Comparison of ENCODE assay signal across 9 cellular contexts in genomic region chr14:105486333-105486973, GRCh38. TPM values are rescaled to one million over a fixed set of nuclear protein-coding genes. Genes with fewer than 3 reads are reported as not detected.
DNase-seq lines count a peak whose midpoint lies in the region; ATAC-seq and TF ChIP-seq lines count a peak whose summit lies in the region.
"Had no signal": no experiment of that assay in that cellular context is flagged by ENCODE, and none has a peak within 500 bp of the region (broad histone marks: within the 10 kb centered on the region; RNA-seq: fewer than 3 reads in every experiment).

A gene with protein sequence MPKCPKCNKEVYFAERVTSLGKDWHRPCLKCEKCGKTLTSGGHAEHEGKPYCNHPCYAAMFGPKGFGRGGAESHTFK (plus strand): TSS chr14:105486886. CDS start chr14:105487260, 374 bp downstream.

- H3K4me3 ChIP-seq in dorsolateral prefrontal cortex, result peak within 1 kb of the TSS in 49 of 59 donors; percentile 7 to 81 (median 32)
- peak within 1 kb of the TSS; percentile 76 for H3K4me3 ChIP-seq in mucosa of rectum (ENCODE audit: low read length in 2 of 2)

- peak within 1 kb of the TSS; percentile 79 to 91 for H3K9ac ChIP-seq in mucosa of rectum (ENCODE audit: low read depth in 1 of 2, low read length in 2 of 2)

- no peak for TF ChIP-seq CTCF in dorsolateral prefrontal cortex (IDR thresholded peaks at IDR 0.05 in 54 of 56, conservative IDR thresholded peaks at IDR 0.05 in 2 of 56; ENCODE audit: low read depth in 1 of 56, partially characterized antibody in 56 of 56)

- no peaks in the 10 kb centered on the region for H3K9me3 ChIP-seq in mucosa of rectum (ENCODE audit: control insufficient read depth in 2 of 2, low read length in 2 of 2)

- no peaks in the 10 kb centered on the region for H3K27me3 Mint-ChIP-seq in activated T-cell treated with anti-CD3 and anti-CD28 coated beads, Interleukin-2, amount 50 U/mL, for 4 hours (ENCODE audit: low read depth)

- H3K27ac ChIP-seq in dorsolateral prefrontal cortex, result peak within 1 kb of the TSS in 16 of 59 donors; percentile 6 to 67 (median 40)
- peak within 1 kb of the TSS; percentile 93 to 94 for H3K27ac ChIP-seq in mucosa of rectum (ENCODE audit: low read depth in 2 of 2, low read length in 2 of 2)

- intact Hi-C loops in dorsolateral prefrontal cortex (cut with DNase I) (no loop called here), posterior cingulate gyrus (cut with DNase I) (no loop called here)

- H3K4me3 Mint-ChIP-seq in activated T-cell treated with anti-CD3 and anti-CD28 coated beads, Interleukin-2, amount 50 U/mL, for 4 hours, result peak within 1 kb of the TSS; percentile 80

- peaks cover 55% of the 10 kb centered on the region for H3K4me1 Mint-ChIP-seq in activated T-cell treated with anti-CD3 and anti-CD28 coated beads, Interleukin-2, amount 50 U/mL, for 4 hours (ENCODE audit: low read depth)

- no peak for ATAC-seq in activated T-cell treated with anti-CD3 and anti-CD28 coated beads, Interleukin-2, amount 50 U/mL, for 4 hours

- H3K27me3 ChIP-seq in dorsolateral prefrontal cortex (peaks cover 0 to 34% (median 18%) of the 10 kb centered on the region in 45 donors), mucosa of rectum (ENCODE audit: control insufficient read depth in 2 of 2, insufficient read depth in 2 of 2, low read length in 2 of 2) (no peaks in the 10 kb centered on the region)

- H3K36me3 Mint-ChIP-seq in activated T-cell treated with anti-CD3 and anti-CD28 coated beads, Interleukin-2, amount 50 U/mL, for 4 hours (ENCODE audit: insufficient read depth), result no peaks in the 10 kb centered on the region

- H3K9me3 Mint-ChIP-seq in activated T-cell treated with anti-CD3 and anti-CD28 coated beads, Interleukin-2, amount 50 U/mL, for 4 hours, result no peaks in the 10 kb centered on the region

- peaks cover 66 to 69% of the 10 kb centered on the region in 2 donors for H3K4me1 ChIP-seq in mucosa of rectum (ENCODE audit: control insufficient read depth in 2 of 2, insufficient read depth in 2 of 2, low read length in 2 of 2)

- no peak for DNase-seq in activated T-cell treated with anti-CD3 and anti-CD28 coated beads, Interleukin-2, amount 50 U/mL, for 4 hours
- no peak for DNase-seq in activated T-cell treated with anti-CD3 and anti-CD28 coated beads, Interleukin-2, amount 50 U/mL, for 1 hour
- DNase-seq in dorsolateral prefrontal cortex (no peak), ureter (ENCODE audit: low spot score) (peak; percentile 56), EL (no peak), posterior cingulate gyrus (no peak), T-helper 9 cell (no peak)
- DNase-seq: COR-L47 had no signal

- no peaks in the 10 kb centered on the region for H3K36me3 ChIP-seq in mucosa of rectum (ENCODE audit: control insufficient read depth in 2 of 2, insufficient read depth in 2 of 2, low read length in 2 of 2)

RNA-seq across cellular contexts. Expression of the gene that starts here (rescaled TPM):
- total RNA-seq in activated T-cell treated with anti-CD3 and anti-CD28 coated beads, Interleukin-2, amount 50 U/mL, for 4 hours, result 10 to 100 TPM; 24.9 to 43.9 (median 33.5) TPM
- total RNA-seq in dorsolateral prefrontal cortex, result 10 to 100 TPM in 36 of 120 experiments, 1 to 10 TPM in 80, under 1 TPM in 1, not detected in 3; 0.64 to 75.6 (median 7.4) TPM
- total RNA-seq in ureter, result 127 TPM
